Comparison of ENCODE assay signal across 1 cellular context in genomic region chr11:91904792-91905785, GRCh38.
TF ChIP-seq lines count a peak whose summit lies in the region.

No MANE protein-coding gene starts in this region.

TF ChIP-seq in K562, 482 proteins besides CTCF, POLR2A, EP300 and RAD21 (continued from another document and continues in another):
- TF ChIP-seq ZBTB43 (CRISPR knock-in tag; IDR thresholded peaks at IDR 0.05) (no peak), SNRNP70 (optimal IDR thresholded peaks at IDR 0.05; ENCODE audit: low read depth, low read length) (no peak), CBFA2T2 (conservative IDR thresholded peaks at IDR 0.05) (peak; percentile 71), CBX5 (IDR thresholded peaks at IDR 0.05; ENCODE audit: borderline replicate concordance, low read depth) (no peak), TEAD1 (CRISPR knock-in tag; IDR thresholded peaks at IDR 0.05) (peak; percentile 21 to 22; a peak in 2 of 4 replicates), SMARCA5 (IDR thresholded peaks at IDR 0.05) (no peak), HDAC8 (tag; IDR thresholded peaks at IDR 0.05) (no peak), ZNF384 (IDR thresholded peaks at IDR 0.05; ENCODE audit: low read depth, low read length) (no peak), CGGBP1 (CRISPR knock-in tag; IDR thresholded peaks at IDR 0.05) (no peak), BRCA1 (IDR thresholded peaks at IDR 0.05) (no peak), BRCA1 (CRISPR knock-in tag; IDR thresholded peaks at IDR 0.05) (no peak), ZNF3 (CRISPR knock-in tag; IDR thresholded peaks at IDR 0.05) (no peak), TAF1 (IDR thresholded peaks at IDR 0.05; ENCODE audit: control insufficient read depth, extremely low read depth, insufficient read depth, low read length, severe bottlenecking) (no peak), L3MBTL2 (IDR thresholded peaks at IDR 0.05) (no peak; the same call in 1 of the 2 replicates), THRAP3 (IDR thresholded peaks at IDR 0.05; ENCODE audit: borderline replicate concordance) (no peak), YY1 (IDR thresholded peaks at IDR 0.05; ENCODE audit: borderline replicate concordance in 1 of 3, control insufficient read depth in 1 of 3, extremely low read depth in 1 of 3, insufficient read depth in 3 of 3, insufficient read length in 1 of 3, insufficient replicate concordance in 2 of 3, low read depth in 1 of 3, low read length in 2 of 3) (peak in 1 of 3 experiments; percentile 32), DNMT1 (IDR thresholded peaks at IDR 0.05) (no peak), EZH2 (IDR thresholded peaks at IDR 0.05; ENCODE audit: borderline replicate concordance, low read depth, low read length) (no peak), RCOR1 (IDR thresholded peaks at IDR 0.05; ENCODE audit: borderline replicate concordance in 1 of 2, low read depth in 2 of 2, low read length in 2 of 2) (peak in 1 of 2 experiments; percentile 57; a peak in 1 of 4 replicates), ASH1L (IDR thresholded peaks at IDR 0.05; ENCODE audit: borderline replicate concordance, low read depth, partially characterized antibody) (no peak), KHSRP (IDR thresholded peaks at IDR 0.05) (no peak), CBX3 (IDR thresholded peaks at IDR 0.05; ENCODE audit: borderline replicate concordance in 1 of 2, low read length in 2 of 2) (no peak), BRD4 (IDR thresholded peaks at IDR 0.05) (no peak), NFXL1 (CRISPR knock-in tag; IDR thresholded peaks at IDR 0.05) (no peak), POLR2AphosphoS2 (IDR thresholded peaks at IDR 0.05; ENCODE audit: low read length) (no peak), TFE3 (CRISPR knock-in tag; IDR thresholded peaks at IDR 0.05) (no peak), CREB1 (IDR thresholded peaks at IDR 0.05) (no peak), CREB1 (CRISPR knock-in tag; IDR thresholded peaks at IDR 0.05) (no peak), ZSCAN32 (CRISPR knock-in tag; IDR thresholded peaks at IDR 0.05) (peak; percentile 60; the same call in 1 of the 2 replicates), THRA (IDR thresholded peaks at IDR 0.05) (peak; percentile 70), ZNF639 (CRISPR knock-in tag; conservative IDR thresholded peaks at IDR 0.05 in 1 of 2, IDR thresholded peaks at IDR 0.05 in 1 of 2) (no peak), NEUROD1 (IDR thresholded peaks at IDR 0.05; ENCODE audit: borderline replicate concordance, low read depth, low read length, partially characterized antibody) (peak; percentile 59), NR2C2 (CRISPR knock-in tag; IDR thresholded peaks at IDR 0.05) (peak; percentile 42; the same call in 1 of the 2 replicates), NR2C2 (tag; IDR thresholded peaks at IDR 0.05) (peak; percentile 78), SPI1 (IDR thresholded peaks at IDR 0.05; ENCODE audit: borderline replicate concordance, low read depth, low read length) (no peak), ZNF134 (CRISPR knock-in tag; conservative IDR thresholded peaks at IDR 0.05) (no peak), PTRF (tag; IDR thresholded peaks at IDR 0.05) (peak; percentile 13; the same call in 1 of the 2 replicates), ZNF398 (CRISPR knock-in tag; IDR thresholded peaks at IDR 0.05) (no peak), SP2 (IDR thresholded peaks at IDR 0.05; ENCODE audit: extremely low read depth, low read depth, low read length, poor library complexity, severe bottlenecking) (no peak), RREB1 (CRISPR knock-in tag; IDR thresholded peaks at IDR 0.05) (no peak), IFI16 (CRISPR knock-in tag; IDR thresholded peaks at IDR 0.05) (no peak), CCNT2 (IDR thresholded peaks at IDR 0.05; ENCODE audit: borderline replicate concordance, extremely low read depth, insufficient read length, low read depth, low read length) (peak; percentile 54), ZNF175 (CRISPR knock-in tag; IDR thresholded peaks at IDR 0.05; ENCODE audit: low read depth) (no peak), CTCFL (IDR thresholded peaks at IDR 0.05; ENCODE audit: borderline replicate concordance, insufficient read depth, low read depth, low read length, poor library complexity, severe bottlenecking) (no peak), POLR3A (IDR thresholded peaks at IDR 0.05; ENCODE audit: borderline replicate concordance, extremely low read depth, insufficient read depth, insufficient read length) (no peak), LCOR (CRISPR knock-in tag; IDR thresholded peaks at IDR 0.05) (0 out of 2 replicates have a peak, but pooled peaks have one; percentile 18)
